Comparison of ENCODE assay signal across 9 cellular contexts in the genomic region with DNA sequence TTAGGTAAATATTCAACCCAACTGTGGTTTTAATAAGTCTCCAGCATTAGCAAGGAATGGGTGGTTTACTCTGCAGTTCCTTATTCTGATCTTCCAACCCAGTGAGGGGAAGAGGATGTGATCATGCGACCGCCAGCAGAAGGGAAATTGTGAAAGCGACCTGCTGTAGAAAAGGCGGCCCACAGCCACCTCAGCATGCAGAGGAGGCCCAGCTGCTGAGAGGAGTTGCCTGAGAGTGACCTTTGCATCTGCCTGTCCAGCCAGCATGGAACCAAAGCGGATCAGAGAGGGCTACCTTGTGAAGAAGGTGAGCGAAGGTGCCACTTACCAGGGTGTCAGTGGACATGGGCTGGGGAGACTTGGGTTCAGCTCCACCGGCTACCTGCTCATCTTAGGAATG. TPM values are rescaled to one million over a fixed set of nuclear protein-coding genes. Genes with fewer than 3 reads are reported as not detected.
A peak's percentile ranks its signal among the peaks of the same experiment; 100 is the strongest.
DNase-seq lines count a peak whose midpoint lies in the region; ATAC-seq and TF ChIP-seq lines count a peak whose summit lies in the region.
"Had no signal": no experiment of that assay in that cellular context is flagged by ENCODE, and none has a peak within 500 bp of the region (broad histone marks: within the 10 kb centered on the region; RNA-seq: fewer than 3 reads in every experiment).

A gene with protein sequence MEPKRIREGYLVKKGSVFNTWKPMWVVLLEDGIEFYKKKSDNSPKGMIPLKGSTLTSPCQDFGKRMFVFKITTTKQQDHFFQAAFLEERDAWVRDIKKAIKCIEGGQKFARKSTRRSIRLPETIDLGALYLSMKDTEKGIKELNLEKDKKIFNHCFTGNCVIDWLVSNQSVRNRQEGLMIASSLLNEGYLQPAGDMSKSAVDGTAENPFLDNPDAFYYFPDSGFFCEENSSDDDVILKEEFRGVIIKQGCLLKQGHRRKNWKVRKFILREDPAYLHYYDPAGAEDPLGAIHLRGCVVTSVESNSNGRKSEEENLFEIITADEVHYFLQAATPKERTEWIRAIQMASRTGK (plus strand): TSS at position 196 of the 400 bp plus-strand sequence. CDS start 70 bp downstream, at position 266.

- peak; percentile 90 for TF ChIP-seq POLR2A in GM19193 (IDR thresholded peaks at IDR 0.05; ENCODE audit: extremely low read depth, insufficient read depth, insufficient read length)

- H3K36me3 ChIP-seq in A673 (ENCODE audit: insufficient read depth, low read length, poor library complexity, severe bottlenecking) = no peaks in the 10 kb centered on the region
- no peaks in the 10 kb centered on the region for H3K36me3 ChIP-seq in effector memory CD4-positive, alpha-beta T cell (ENCODE audit: control insufficient read depth, insufficient read depth, low read length)

- no peaks in the 10 kb centered on the region for H3K9me3 ChIP-seq in A673 (ENCODE audit: low read depth, low read length, poor library complexity, severe bottlenecking)
- no peaks in the 10 kb centered on the region for H3K9me3 ChIP-seq in effector memory CD4-positive, alpha-beta T cell (ENCODE audit: control insufficient read depth, low read length)

- TF ChIP-seq CTCF in A673 (conservative IDR thresholded peaks at IDR 0.05; ENCODE audit: low read depth, low read length) = no peak

- H3K27ac ChIP-seq in A673 (ENCODE audit: low read depth, low read length, poor library complexity, severe bottlenecking) = no peak within 1 kb of the TSS
- H3K27ac ChIP-seq in effector memory CD4-positive, alpha-beta T cell (ENCODE audit: insufficient read depth, low read length, poor library complexity, severe bottlenecking) = no peak within 1 kb of the TSS

- POLR2A ChIA-PET in A673 (lab: Charles Lee; ENCODE audit: low non-redundant PET) = no interaction called here

- intact Hi-C loops in A673 (cut with micrococcal nuclease; ENCODE audit: unreplicated experiment) = no loop called here

- H3K9me3 Mint-ChIP-seq in activated T-cell treated with anti-CD3 and anti-CD28 coated beads, Interleukin-2, amount 50 U/mL, for 4 hours = no peaks in the 10 kb centered on the region

- no peak within 1 kb of the TSS for H3K4me3 ChIP-seq in A673 (ENCODE audit: low read depth, low read length, poor library complexity, severe bottlenecking)
- H3K4me3 ChIP-seq in effector memory CD4-positive, alpha-beta T cell (ENCODE audit: insufficient read depth, low read depth, low read length, poor library complexity, severe bottlenecking) = no peak within 1 kb of the TSS

- DNase-seq in ACHN (peak; percentile 73), midbrain (lab: John Stamatoyannopoulos, UW) (peak; percentile 47), A673 (ENCODE audit: low spot score) (no peak), GM03348 (ENCODE audit: low spot score) (no peak)
- DNase-seq in activated T-cell treated with anti-CD3 and anti-CD28 coated beads, Interleukin-2, amount 50 U/mL, for 4 hours = no peak
- DNase-seq in effector memory CD4-positive, alpha-beta T cell = no peak

- H3K36me3 Mint-ChIP-seq in activated T-cell treated with anti-CD3 and anti-CD28 coated beads, Interleukin-2, amount 50 U/mL, for 4 hours (ENCODE audit: insufficient read depth) = no peaks in the 10 kb centered on the region

- BruUV-seq in A673 (replicated peaks; lab: Mats Ljungman, UMichigan) = no TSS peak

- peak; percentile 58 for ATAC-seq in HG03196 (IDR thresholded peaks at IDR 0.05; ENCODE audit: unreplicated experiment)
- no peak for ATAC-seq in activated T-cell treated with anti-CD3 and anti-CD28 coated beads, Interleukin-2, amount 50 U/mL, for 4 hours

- in situ Hi-C loops in ACHN (cut with HindIII; ENCODE audit: low pct_ligation_motif_present, low pct_unique_long_range_greater_than_20kb, low sequenced_read_pairs) = no loop called here

- H3K27me3 Mint-ChIP-seq in activated T-cell treated with anti-CD3 and anti-CD28 coated beads, Interleukin-2, amount 50 U/mL, for 4 hours (ENCODE audit: low read depth) = no peaks in the 10 kb centered on the region

- CTCF ChIA-PET in A673 (lab: Charles Lee) = no interaction called here

- H3K4me3 Mint-ChIP-seq in activated T-cell treated with anti-CD3 and anti-CD28 coated beads, Interleukin-2, amount 50 U/mL, for 4 hours = peak within 1 kb of the TSS; percentile 81
- H3K4me3 Mint-ChIP-seq: neural crest cell had no signal

- H3K4me1 Mint-ChIP-seq in activated T-cell treated with anti-CD3 and anti-CD28 coated beads, Interleukin-2, amount 50 U/mL, for 4 hours (ENCODE audit: low read depth) = peaks cover 37% of the 10 kb centered on the region

- H3K4me1 ChIP-seq in A673 (ENCODE audit: insufficient read depth, low read length, poor library complexity, severe bottlenecking) = no peaks in the 10 kb centered on the region
- no peaks in the 10 kb centered on the region for H3K4me1 ChIP-seq in effector memory CD4-positive, alpha-beta T cell (ENCODE audit: control insufficient read depth, insufficient read depth, low read length, poor library complexity, severe bottlenecking)

- no peaks in the 10 kb centered on the region for H3K27me3 ChIP-seq in A673 (replicated peaks; ENCODE audit: insufficient read depth, low read depth, low read length, poor library complexity)
- no peaks in the 10 kb centered on the region for H3K27me3 ChIP-seq in effector memory CD4-positive, alpha-beta T cell (replicated peaks; ENCODE audit: control insufficient read depth, insufficient read depth, low read length, poor library complexity, severe bottlenecking)

RNA-seq across cellular contexts. Expression of the gene that starts here (rescaled TPM):
- total RNA-seq in activated T-cell treated with anti-CD3 and anti-CD28 coated beads, Interleukin-2, amount 50 U/mL, for 4 hours = 1 to 10 TPM; 2.6 to 7.8 (median 7.8) TPM
- total RNA-seq in A673 (2021) = not detected in 2 replicates
- total RNA-seq: neural crest cell had no signal

Comparison
In these comparisons a context has a peak if more than half of its experiments do, and no peak if none do; other contexts are left out.
1. DNase-seq: peak in ACHN (single experiment) and midbrain (single experiment); none in activated T-cell treated with anti-CD3 and anti-CD28 coated beads, Interleukin-2, amount 50 U/mL, for 4 hours (single experiment), A673 (single experiment), effector memory CD4-positive, alpha-beta T cell (0 of 3) and GM03348 (single experiment).